Comparison of ENCODE assay signal across 1 cellular context in genomic region chr2:88136817-88137216, GRCh38.
A peak's percentile ranks its signal among the peaks of the same experiment; 100 is the strongest.
TF ChIP-seq lines count a peak whose summit lies in the region.

No MANE protein-coding gene starts in this region.

TF ChIP-seq in HepG2, 621 proteins besides CTCF, POLR2A, EP300 and RAD21 (continued from another document and continues in another):
- TF ChIP-seq ZNF770 (CRISPR knock-in tag; IDR thresholded peaks at IDR 0.05) (no peak), CENPX (CRISPR knock-in tag; IDR thresholded peaks at IDR 0.05) (no peak), MAF1 (CRISPR knock-in tag; IDR thresholded peaks at IDR 0.05; ENCODE audit: borderline replicate concordance) (no peak), HOXA9 (CRISPR knock-in tag; IDR thresholded peaks at IDR 0.05; ENCODE audit: borderline replicate concordance) (no peak), ZNF512B (CRISPR knock-in tag; IDR thresholded peaks at IDR 0.05; ENCODE audit: borderline replicate concordance) (no peak), ZNF883 (CRISPR knock-in tag; IDR thresholded peaks at IDR 0.05; ENCODE audit: not compliant biosample characterization) (no peak), MBNL3 (CRISPR knock-in tag; conservative IDR thresholded peaks at IDR 0.05) (no peak), ZBED4 (CRISPR knock-in tag; IDR thresholded peaks at IDR 0.05; ENCODE audit: borderline replicate concordance) (peak; percentile 55; the same call in 1 of the 2 replicates), TBP (CRISPR knock-in tag; IDR thresholded peaks at IDR 0.05) (no peak), MYNN (CRISPR knock-in tag; IDR thresholded peaks at IDR 0.05; ENCODE audit: low read depth) (no peak; the same call in 1 of the 2 replicates), JARID2 (CRISPR knock-in tag; IDR thresholded peaks at IDR 0.05; ENCODE audit: insufficient replicate concordance) (no peak), HNF1B (CRISPR knock-in tag; IDR thresholded peaks at IDR 0.05) (peak; percentile 55; the same call in 1 of the 2 replicates), IKZF4 (CRISPR knock-in tag; IDR thresholded peaks at IDR 0.05; ENCODE audit: borderline replicate concordance, low read depth, not compliant biosample characterization) (no peak), ZBTB7B (CRISPR knock-in tag; IDR thresholded peaks at IDR 0.05) (no peak), DMAP1 (CRISPR knock-in tag; IDR thresholded peaks at IDR 0.05) (peak; percentile 74), ZNF362 (CRISPR knock-in tag; IDR thresholded peaks at IDR 0.05; ENCODE audit: borderline replicate concordance) (no peak), TOE1 (CRISPR knock-in tag; IDR thresholded peaks at IDR 0.05) (no peak), CCAR2 (optimal IDR thresholded peaks at IDR 0.05; ENCODE audit: low read depth, low read length) (no peak), HOXA3 (CRISPR knock-in tag; IDR thresholded peaks at IDR 0.05) (peak; percentile 46; the same call in 1 of the 2 replicates), HES4 (CRISPR knock-in tag; IDR thresholded peaks at IDR 0.05; ENCODE audit: borderline replicate concordance) (no peak), NFE2 (CRISPR knock-in tag; IDR thresholded peaks at IDR 0.05) (no peak), ZNF513 (CRISPR knock-in tag; conservative IDR thresholded peaks at IDR 0.05) (no peak), MYC (CRISPR knock-in tag; IDR thresholded peaks at IDR 0.05; ENCODE audit: borderline replicate concordance) (no peak), FOXM1 (CRISPR knock-in tag; IDR thresholded peaks at IDR 0.05) (no peak), ZNF121 (CRISPR knock-in tag; IDR thresholded peaks at IDR 0.05) (no peak), NFIC (IDR thresholded peaks at IDR 0.05; ENCODE audit: low read length) (no peak), ZMYM2 (CRISPR knock-in tag; IDR thresholded peaks at IDR 0.05) (0 out of 2 replicates have a peak, but pooled peaks have one; percentile 22), ZSCAN22 (CRISPR knock-in tag; IDR thresholded peaks at IDR 0.05) (no peak), TFE3 (CRISPR knock-in tag; IDR thresholded peaks at IDR 0.05) (peak; percentile 72; the same call in 1 of the 2 replicates), NONO (IDR thresholded peaks at IDR 0.05) (no peak), NONO (CRISPR knock-in tag; conservative IDR thresholded peaks at IDR 0.05) (no peak), NCOA1 (CRISPR knock-in tag; IDR thresholded peaks at IDR 0.05) (no peak), ZNF224 (CRISPR knock-in tag; IDR thresholded peaks at IDR 0.05) (no peak), MLLT10 (CRISPR knock-in tag; IDR thresholded peaks at IDR 0.05) (no peak), NFYB (CRISPR knock-in tag; IDR thresholded peaks at IDR 0.05) (no peak), KDM2A (CRISPR knock-in tag; IDR thresholded peaks at IDR 0.05; ENCODE audit: borderline replicate concordance, low read depth) (no peak), HIC2 (CRISPR knock-in tag; IDR thresholded peaks at IDR 0.05; ENCODE audit: low read depth) (no peak), ZNF296 (CRISPR knock-in tag; conservative IDR thresholded peaks at IDR 0.05) (no peak), ZNF720 (CRISPR knock-in tag; IDR thresholded peaks at IDR 0.05) (no peak), ERF (CRISPR knock-in tag; IDR thresholded peaks at IDR 0.05) (peak; percentile 71), SRSF9 (IDR thresholded peaks at IDR 0.05; ENCODE audit: borderline replicate concordance, insufficient read depth, low read depth, low read length, poor library complexity, severe bottlenecking) (no peak), RARG (CRISPR knock-in tag; IDR thresholded peaks at IDR 0.05; ENCODE audit: low read depth) (no peak), MZF1 (CRISPR knock-in tag; IDR thresholded peaks at IDR 0.05; ENCODE audit: borderline replicate concordance) (no peak), GPBP1L1 (CRISPR knock-in tag; IDR thresholded peaks at IDR 0.05) (no peak), ZNF691 (CRISPR knock-in tag; IDR thresholded peaks at IDR 0.05; ENCODE audit: borderline replicate concordance, low read depth) (no peak), CREM (IDR thresholded peaks at IDR 0.05) (peak; percentile 60; the same call in 1 of the 2 replicates), CREM (CRISPR knock-in tag; IDR thresholded peaks at IDR 0.05) (no peak)
